Comparison of ENCODE assay signal across 8 cellular contexts in the genomic region with DNA sequence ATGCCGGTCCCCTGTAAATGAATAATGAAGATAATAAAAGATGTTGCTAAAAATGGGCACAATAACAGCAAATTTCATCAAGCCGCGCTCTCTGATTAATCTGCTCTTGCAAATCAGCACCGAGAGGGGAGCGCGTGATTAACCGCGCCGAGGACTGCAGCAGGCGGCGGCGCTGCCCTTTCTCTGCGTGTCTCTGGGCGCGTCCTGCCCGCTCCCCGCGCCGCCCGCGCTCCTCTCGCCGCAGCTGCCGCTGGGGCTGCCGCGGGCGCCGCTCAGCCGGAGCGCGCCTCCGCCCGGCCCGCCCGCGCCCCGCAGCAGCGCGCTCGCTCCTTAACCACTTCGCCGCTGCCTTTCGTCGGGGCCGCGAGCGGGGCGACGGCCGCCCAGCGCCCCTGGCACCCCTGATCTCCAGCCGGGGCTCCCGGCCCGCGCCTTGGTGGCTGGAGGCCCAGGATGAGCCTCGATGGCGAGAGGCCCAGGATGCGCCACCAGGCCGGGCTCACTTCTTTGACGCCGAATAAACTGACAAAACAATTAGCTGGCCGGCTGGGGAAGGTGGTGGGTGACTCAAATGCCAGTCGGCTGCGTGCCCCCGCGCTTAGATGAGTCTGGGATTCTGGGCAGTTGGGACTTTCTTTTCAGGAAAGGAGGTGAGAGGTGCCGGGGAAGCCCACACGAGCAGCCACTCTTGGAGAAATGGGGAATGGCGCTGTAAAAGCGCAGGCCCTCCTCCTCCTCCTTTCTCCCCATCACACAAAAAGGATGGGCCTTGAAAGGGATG.
DNase-seq lines count a peak whose midpoint lies in the region; ATAC-seq and TF ChIP-seq lines count a peak whose summit lies in the region.

No MANE protein-coding gene starts in this region.

- H3K9me3 ChIP-seq in colonic mucosa (no peaks in the 10 kb centered on the region), suprapubic skin (no peaks in the 10 kb centered on the region), SJCRH30 (replicated peaks) (no peaks in the 10 kb centered on the region)

- WGBS in suprapubic skin, result 6% methylated on average over 58 of the region's 70 CpGs

- no peak for TF ChIP-seq POLR2A in suprapubic skin (IDR thresholded peaks at IDR 0.05)

- H3K27me3 ChIP-seq in colonic mucosa, result no peaks in the 10 kb centered on the region
- H3K27me3 ChIP-seq in suprapubic skin, result peaks cover 7% of the 10 kb centered on the region
- peaks cover 6% of the 10 kb centered on the region; the same call in 1 of the 2 replicates for H3K27me3 ChIP-seq in SJCRH30

- H3K27ac ChIP-seq in colonic mucosa (no peak overlapping the region), suprapubic skin (no peak overlapping the region), SJCRH30 (no peak overlapping the region)

- no peaks in the 10 kb centered on the region for H3K4me1 ChIP-seq in colonic mucosa
- peaks cover 3% of the 10 kb centered on the region for H3K4me1 ChIP-seq in suprapubic skin
- no peaks in the 10 kb centered on the region for H3K4me1 ChIP-seq in SJCRH30

- TF ChIP-seq EP300 in suprapubic skin (IDR thresholded peaks at IDR 0.05), result no peak

- ATAC-seq in left lobe of liver, result peak; percentile 99

- peak overlapping the region; percentile 16 for H3K4me3 ChIP-seq in colonic mucosa
- peak overlapping the region; percentile 47 for H3K4me3 ChIP-seq in suprapubic skin
- no peak overlapping the region for H3K4me3 ChIP-seq in SJCRH30

- DNase-seq in AG08396 (ENCODE audit: low spot score) (peak; percentile 64), M059J (ENCODE audit: low read depth) (peak; percentile 18), colonic mucosa (no peak), left lobe of liver (ENCODE audit: low spot score) (no peak), suprapubic skin (ENCODE audit: low spot score in 2 of 2) (no peak), SJCRH30 (no peak), NOMO-1 treated with DMSO at 0.1 percent for 48 hours (lab: John Stamatoyannopoulos, UW; ENCODE audit: unreplicated experiment) (no peak)
- no peak for DNase-seq in stimulated activated CD4-positive, alpha-beta T cell treated with anti-CD3 and anti-CD28 coated beads, Interleukin-2, amount 100 ng/mL, for 48 hours

- intact Hi-C loops in colonic mucosa (cut with DNase I), result no loop called here

- TF ChIP-seq CTCF in colonic mucosa (IDR thresholded peaks at IDR 0.05) (no peak), suprapubic skin (IDR thresholded peaks at IDR 0.05) (no peak)

- H3K36me3 ChIP-seq in colonic mucosa (no peaks in the 10 kb centered on the region), suprapubic skin (no peaks in the 10 kb centered on the region), SJCRH30 (no peaks in the 10 kb centered on the region)

- peak overlapping the region in 1 of 2 donors; percentile 66 for H3K9ac ChIP-seq in colonic mucosa (ENCODE audit: low read depth in 2 of 2, low read length in 2 of 2)

Comparison
In these comparisons a context has a peak if more than half of its experiments do, and no peak if none do; other contexts are left out.
1. DNase-seq: peak in AG08396 (single experiment) and M059J (single experiment); none in colonic mucosa (single experiment), left lobe of liver (single experiment), suprapubic skin (0 of 2), SJCRH30 (0 of 2), NOMO-1 treated with DMSO at 0.1 percent for 48 hours (single experiment) and stimulated activated CD4-positive, alpha-beta T cell treated with anti-CD3 and anti-CD28 coated beads, Interleukin-2, amount 100 ng/mL, for 48 hours (0 of 2).